Comparison of ENCODE assay signal across 8 cellular contexts in genomic region chr9:129321511-129322021, GRCh38.
A peak's percentile ranks its signal among the peaks of the same experiment; 100 is the strongest.
DNase-seq lines count a peak whose midpoint lies in the region; ATAC-seq, FAIRE-seq and TF ChIP-seq lines count a peak whose summit lies in the region.

No MANE protein-coding gene starts in this region.

- H3K9me3 ChIP-seq in A549, result no peaks in the 10 kb centered on the region
- H3K9me3 ChIP-seq in MM.1S (replicated peaks; ENCODE audit: insufficient read depth, low read length), result no peaks in the 10 kb centered on the region
- H3K9me3 ChIP-seq in esophagus muscularis mucosa, result no peaks in the 10 kb centered on the region
- no peaks in the 10 kb centered on the region for H3K9me3 ChIP-seq in neutrophil

- no peaks in the 10 kb centered on the region for H3K79me2 ChIP-seq in MM.1S (ENCODE audit: low read length)

- intact Hi-C loops in esophagus muscularis mucosa (cut with DNase I), result loop anchor here (5.0 kb wide), 1 partner anchor 291 kb away; no protein-coding TSS in a partner anchor

- 94% methylated on average over 10 of the region's 11 CpGs for WGBS in A549 (ENCODE audit: missing lambda C conversion rate)
- WGBS in esophagus muscularis mucosa, result 96% methylated on average over 11 of the region's 11 CpGs

- no peak overlapping the region for H3K4me2 ChIP-seq in A549
- H3K4me2 ChIP-seq in MM.1S (ENCODE audit: low read depth, low read length), result peak overlapping the region; percentile 98; the same call in 1 of the 2 replicates

- TF ChIP-seq POLR2A in A549 (IDR thresholded peaks at IDR 0.05; ENCODE audit: low read length) (no peak), esophagus muscularis mucosa (IDR thresholded peaks at IDR 0.05; ENCODE audit: low read depth) (no peak)

- H3K27ac ChIP-seq in A549, result peak overlapping the region; percentile 44 to 82; a peak in 4 of 6 replicates
- H3K27ac ChIP-seq in MM.1S (ENCODE audit: low read length), result no peak overlapping the region
- peak overlapping the region; percentile 74 to 88 (median 82) for H3K27ac ChIP-seq in esophagus muscularis mucosa (replicated peaks in 1 of 4)
- no peak overlapping the region for H3K27ac ChIP-seq in neutrophil

- no peaks in the 10 kb centered on the region for H3K9me2 ChIP-seq in MM.1S (replicated peaks; ENCODE audit: insufficient read depth, low read length)

- no peak for FAIRE-seq in A549 (lab: Jason Lieb, UNC)

- no peak for ATAC-seq in A549

- TF ChIP-seq EP300 in A549 (IDR thresholded peaks at IDR 0.05) (no peak), esophagus muscularis mucosa (IDR thresholded peaks at IDR 0.05) (no peak)

- no peaks in the 10 kb centered on the region for H4K20me1 ChIP-seq in MM.1S (ENCODE audit: insufficient read depth, low read length)

- POLR2A ChIA-PET in A549 (lab: Yijun Ruan, JAX), result interaction anchor here (1.1 to 1.7 kb wide), 2 partner anchors 162 to 167 kb away, joined by 3 to 8 read pairs; no protein-coding TSS in a partner anchor

- TF ChIP-seq CTCF in A549 (IDR thresholded peaks at IDR 0.05) (no peak), MM.1S (IDR thresholded peaks at IDR 0.05; ENCODE audit: low read length) (no peak), esophagus muscularis mucosa (IDR thresholded peaks at IDR 0.05) (no peak), neutrophil (IDR thresholded peaks at IDR 0.05) (no peak)

- H3K27me3 ChIP-seq in MM.1S (replicated peaks; ENCODE audit: insufficient read depth, low read length) (no peaks in the 10 kb centered on the region), esophagus muscularis mucosa (no peaks in the 10 kb centered on the region), neutrophil (peaks cover 22% of the 10 kb centered on the region)

- no peak for TF ChIP-seq RAD21 in A549 (conservative IDR thresholded peaks at IDR 0.05 in 1 of 2, IDR thresholded peaks at IDR 0.05 in 1 of 2)

- CTCF ChIA-PET in A549 (lab: Yijun Ruan, JAX), result interaction anchor here (0.6 to 1.5 kb wide), 8 partner anchors 9 to 183 kb away, joined by 3 to 5 read pairs (median 4); partner anchors contain the start of gene IER5L

- no peak for DNase-seq in A549 (ENCODE audit: low read depth in 1 of 2, low spot score in 1 of 2)
- DNase-seq in MM.1S, result no peak
- no peak for DNase-seq in esophagus muscularis mucosa (ENCODE audit: extremely low spot score)
- no peak for DNase-seq in hypothalamus (lab: John Stamatoyannopoulos, UW)
- DNase-seq in activated gamma-delta T cell treated with Interleukin-2 at 50 U/mL for 16 hours, result no peak
- no peak for DNase-seq in COLO668 (lab: John Stamatoyannopoulos, UW; ENCODE audit: unreplicated experiment)
- DNase-seq in C1 segment of cervical spinal cord (lab: John Stamatoyannopoulos, UW), result no peak

- no peak overlapping the region for H2AFZ ChIP-seq in MM.1S (ENCODE audit: low read length)

- no peak overlapping the region for H3K9ac ChIP-seq in MM.1S (ENCODE audit: low read length)

- H3K36me3 ChIP-seq in MM.1S (replicated peaks; ENCODE audit: insufficient read depth, low read length) (no peaks in the 10 kb centered on the region), esophagus muscularis mucosa (no peaks in the 10 kb centered on the region), neutrophil (no peaks in the 10 kb centered on the region)

- peaks cover 39% of the 10 kb centered on the region for H3K4me1 ChIP-seq in A549
- H3K4me1 ChIP-seq in MM.1S (ENCODE audit: low read length), result peaks cover 15% of the 10 kb centered on the region
- H3K4me1 ChIP-seq in esophagus muscularis mucosa, result peaks cover 66 to 80% (median 77%) of the 10 kb centered on the region in 4 donors
- peaks cover 16 to 17% of the 10 kb centered on the region in 2 experiments for H3K4me1 ChIP-seq in neutrophil (ENCODE audit: control insufficient read depth in 1 of 2, insufficient read depth in 1 of 2, low read depth in 1 of 2, low read length in 1 of 2)

- H3K4me3 ChIP-seq in A549 (no peak overlapping the region), MM.1S (ENCODE audit: low read length) (no peak overlapping the region), esophagus muscularis mucosa (peak overlapping the region; percentile 49 to 59 (median 52)), neutrophil (ENCODE audit: low read depth in 1 of 2, low read length in 1 of 2) (peak overlapping the region; percentile 58 to 62)

- no peaks in the 10 kb centered on the region for H3F3A ChIP-seq in MM.1S (ENCODE audit: insufficient read depth, low read length)

TF ChIP-seq in A549, 52 proteins besides CTCF, POLR2A, EP300 and RAD21:
- no peak for TF ChIP-seq EHMT2 (IDR thresholded peaks at IDR 0.05; ENCODE audit: low read depth)

Comparison
In these comparisons a context has a peak if more than half of its experiments do, and no peak if none do; other contexts are left out.
1. H3K27ac ChIP-seq: peak in A549 (2 of 2) and esophagus muscularis mucosa (4 of 4); none in MM.1S (single experiment) and neutrophil (single experiment).
2. H3K4me3 ChIP-seq: peak in esophagus muscularis mucosa (4 of 4) and neutrophil (2 of 2); none in A549 (single experiment) and MM.1S (single experiment).